Comparison of ENCODE assay signal across 11 cellular contexts in genomic region chr1:109909531-109909930, GRCh38. TPM values are rescaled to one million over a fixed set of nuclear protein-coding genes. Genes with fewer than 3 reads are reported as not detected.
A peak's percentile ranks its signal among the peaks of the same experiment; 100 is the strongest.
DNase-seq lines count a peak whose midpoint lies in the region; ATAC-seq and TF ChIP-seq lines count a peak whose summit lies in the region.
"Had no signal": no experiment of that assay in that cellular context is flagged by ENCODE, and none has a peak within 500 bp of the region (broad histone marks: within the 10 kb centered on the region; RNA-seq: fewer than 3 reads in every experiment).

No MANE protein-coding gene starts in this region.

- no peak for ATAC-seq in GM23338
- no peak for ATAC-seq in central memory CD8-positive, alpha-beta T cell (replicated peaks; ENCODE audit: extremely low read depth, poor library complexity, severe bottlenecking)
- no peak for ATAC-seq in natural killer cell treated with Interleukin-12 subunit alpha and Interleukin-12 subunit beta and Interleukin-15 and Interleukin-18, amount 100 ng/mL, for 72 hours

- no peaks in the 10 kb centered on the region for H3K9me3 Mint-ChIP-seq in CD4-positive, alpha-beta memory T cell
- no peaks in the 10 kb centered on the region for H3K9me3 Mint-ChIP-seq in GM23338
- H3K9me3 Mint-ChIP-seq in central memory CD8-positive, alpha-beta T cell: no peaks in the 10 kb centered on the region
- no peaks in the 10 kb centered on the region for H3K9me3 Mint-ChIP-seq in natural killer cell treated with Interleukin-12 subunit alpha and Interleukin-12 subunit beta and Interleukin-15 and Interleukin-18, amount 100 ng/mL, for 72 hours

- H3K9me2 ChIP-seq in GM23338 (ENCODE audit: insufficient read depth): no peaks in the 10 kb centered on the region

- DNase-seq in CD4-positive, alpha-beta memory T cell: no peak
- DNase-seq in GM23338 (ENCODE audit: low spot score) (no peak), nucleus accumbens (lab: John Stamatoyannopoulos, UW) (no peak), NCI-H82 (lab: John Stamatoyannopoulos, UW) (no peak), DMS 273 (lab: John Stamatoyannopoulos, UW; ENCODE audit: unreplicated experiment) (no peak)
- no peak for DNase-seq in central memory CD8-positive, alpha-beta T cell (ENCODE audit: low spot score in 2 of 2)
- DNase-seq in natural killer cell treated with Interleukin-12 subunit alpha and Interleukin-12 subunit beta and Interleukin-15 and Interleukin-18, amount 100 ng/mL, for 72 hours (ENCODE audit: low spot score): no peak
- DNase-seq: activated CD4-positive, alpha-beta T cell treated with anti-CD3 and anti-CD28 coated beads, Interleukin-2, amount 50 U/mL, for 48 hours; stimulated activated naive CD4-positive, alpha-beta T cell treated with Interleukin-2 at 50 U/mL for 16 hours had no signal

- intact Hi-C loops in CD4-positive, alpha-beta memory T cell (cut with micrococcal nuclease): no loop called here

- 0 out of 2 replicates have a peak, but pooled peaks cover 3% of the 10 kb centered on the region for H3F3A ChIP-seq in GM23338 (replicated peaks; ENCODE audit: low read depth)

- H3K27ac Mint-ChIP-seq in CD4-positive, alpha-beta memory T cell: peak overlapping the region; percentile 91 to 96 (median 94)
- H3K27ac Mint-ChIP-seq in GM23338: no peak overlapping the region
- H3K27ac Mint-ChIP-seq in central memory CD8-positive, alpha-beta T cell (ENCODE audit: low read depth): no peak overlapping the region
- peak overlapping the region in 1 of 2 donors; percentile 69 for H3K27ac Mint-ChIP-seq in natural killer cell treated with Interleukin-12 subunit alpha and Interleukin-12 subunit beta and Interleukin-15 and Interleukin-18, amount 100 ng/mL, for 72 hours

- peaks cover 54 to 82% (median 71%) of the 10 kb centered on the region in 4 donors for H3K4me1 Mint-ChIP-seq in CD4-positive, alpha-beta memory T cell
- peaks cover 38% of the 10 kb centered on the region for H3K4me1 Mint-ChIP-seq in GM23338
- peaks cover 65% of the 10 kb centered on the region for H3K4me1 Mint-ChIP-seq in central memory CD8-positive, alpha-beta T cell
- peaks cover 36 to 53% of the 10 kb centered on the region in 2 donors for H3K4me1 Mint-ChIP-seq in natural killer cell treated with Interleukin-12 subunit alpha and Interleukin-12 subunit beta and Interleukin-15 and Interleukin-18, amount 100 ng/mL, for 72 hours (ENCODE audit: low read depth in 2 of 2)

- no peak overlapping the region for H2AFZ ChIP-seq in GM23338

- no peaks in the 10 kb centered on the region for H3K27me3 ChIP-seq in CD4-positive, alpha-beta memory T cell (ENCODE audit: insufficient read depth, low read length)
- H3K27me3 ChIP-seq in GM23338 (ENCODE audit: insufficient read depth): peaks cover 61% of the 10 kb centered on the region

- peaks cover 0 to 1% of the 10 kb centered on the region in 2 donors for H3K27me3 Mint-ChIP-seq in CD4-positive, alpha-beta memory T cell
- peaks cover 47% of the 10 kb centered on the region for H3K27me3 Mint-ChIP-seq in GM23338 (ENCODE audit: insufficient read depth, low read depth, poor library complexity)
- H3K27me3 Mint-ChIP-seq in central memory CD8-positive, alpha-beta T cell: no peaks in the 10 kb centered on the region
- peaks cover 41 to 55% of the 10 kb centered on the region in 2 donors for H3K27me3 Mint-ChIP-seq in natural killer cell treated with Interleukin-12 subunit alpha and Interleukin-12 subunit beta and Interleukin-15 and Interleukin-18, amount 100 ng/mL, for 72 hours

- H3K36me3 Mint-ChIP-seq in CD4-positive, alpha-beta memory T cell: peaks cover 0 to 17% of the 10 kb centered on the region in 2 donors
- no peaks in the 10 kb centered on the region for H3K36me3 Mint-ChIP-seq in GM23338 (ENCODE audit: low read depth)
- peaks cover 17% of the 10 kb centered on the region for H3K36me3 Mint-ChIP-seq in central memory CD8-positive, alpha-beta T cell (ENCODE audit: insufficient read depth)
- no peaks in the 10 kb centered on the region for H3K36me3 Mint-ChIP-seq in natural killer cell treated with Interleukin-12 subunit alpha and Interleukin-12 subunit beta and Interleukin-15 and Interleukin-18, amount 100 ng/mL, for 72 hours

- CTCF ChIA-PET in CD4-positive, alpha-beta memory T cell (lab: Charles Lee; ENCODE audit: partially characterized antibody): interaction anchor here (1.0 to 8.9 kb wide), 2 partner anchors 118 to 364 kb away, joined by 3 to 64 read pairs; no protein-coding TSS in a partner anchor

- H3K4me1 ChIP-seq in CD4-positive, alpha-beta memory T cell (ENCODE audit: insufficient read depth, low read length): peaks cover 79% of the 10 kb centered on the region
- H3K4me1 ChIP-seq in GM23338 (ENCODE audit: insufficient read depth): peaks cover 23% of the 10 kb centered on the region

- peak overlapping the region; percentile 87 to 95 (median 91) for H3K4me3 Mint-ChIP-seq in CD4-positive, alpha-beta memory T cell
- peak overlapping the region; percentile 82 for H3K4me3 Mint-ChIP-seq in GM23338
- H3K4me3 Mint-ChIP-seq in central memory CD8-positive, alpha-beta T cell: peak overlapping the region; percentile 73
- peak overlapping the region; percentile 82 for H3K4me3 Mint-ChIP-seq in natural killer cell treated with Interleukin-12 subunit alpha and Interleukin-12 subunit beta and Interleukin-15 and Interleukin-18, amount 100 ng/mL, for 72 hours

- no peaks in the 10 kb centered on the region for H4K20me1 ChIP-seq in GM23338 (replicated peaks; ENCODE audit: insufficient read depth)

- no peaks in the 10 kb centered on the region for H3K36me3 ChIP-seq in CD4-positive, alpha-beta memory T cell (ENCODE audit: insufficient read depth, low read length)
- no peaks in the 10 kb centered on the region for H3K36me3 ChIP-seq in GM23338 (ENCODE audit: insufficient read depth)
- H3K36me3 ChIP-seq: neutrophil had no signal

- H3K79me2 ChIP-seq in GM23338 (replicated peaks; ENCODE audit: insufficient read depth): no peaks in the 10 kb centered on the region

- H3K27ac ChIP-seq in CD4-positive, alpha-beta memory T cell (ENCODE audit: low read depth, low read length): no peak overlapping the region
- H3K27ac ChIP-seq in GM23338 (ENCODE audit: low read depth): no peak overlapping the region
- H3K27ac ChIP-seq: epithelial cell of prostate had no signal

- TF ChIP-seq CTCF in GM23338 (conservative IDR thresholded peaks at IDR 0.05; ENCODE audit: low read depth in 2 of 2): no peak

- H3K9me3 ChIP-seq in CD4-positive, alpha-beta memory T cell (ENCODE audit: control insufficient read depth in 1 of 2, low read length in 2 of 2): no peaks in the 10 kb centered on the region
- H3K9me3 ChIP-seq: neutrophil had no signal

- H3K4me3 ChIP-seq in CD4-positive, alpha-beta memory T cell (ENCODE audit: low read length in 2 of 2): peak overlapping the region in 1 of 2 donors; percentile 17
- H3K4me3 ChIP-seq in GM23338: peak overlapping the region; percentile 72; the same call in 1 of the 2 replicates

- POLR2A ChIA-PET in CD4-positive, alpha-beta memory T cell (lab: Charles Lee; ENCODE audit: partially characterized antibody): interaction anchor here (1.0 kb wide), 1 partner anchor 75 kb away, joined by 4 read pairs; the partner anchor contains the start of gene AHCYL1

- 0 out of 2 replicates have a peak overlapping the region, but pooled peaks have one; percentile 93 for H3K4me2 ChIP-seq in GM23338

TF ChIP-seq in GM23338, 12 proteins besides CTCF, POLR2A, EP300 and RAD21 (continues in another document):
- no peak for TF ChIP-seq JUNB (IDR thresholded peaks at IDR 0.05; ENCODE audit: unreplicated experiment)
- no peak for TF ChIP-seq POLR2AphosphoS5 (IDR thresholded peaks at IDR 0.05; ENCODE audit: low read depth)
- no peak for TF ChIP-seq ZNF331 (CRISPR knock-in tag; IDR thresholded peaks at IDR 0.05; ENCODE audit: low read depth)

RNA-seq across cellular contexts. Expression of gene CSF1, which starts 1.1 kb away (rescaled TPM):
- 10 to 100 TPM; 10.3 to 13.9 TPM for total RNA-seq in CD4-positive, alpha-beta memory T cell
- 10 to 100 TPM in 1 of 2 donors, 1 to 10 TPM in 1; 5.0 to 12.5 TPM for polyA plus RNA-seq in CD4-positive, alpha-beta memory T cell
- total RNA-seq in GM23338 (2014; rRNA removed; shearing (Covaris generic)): 3.5 and 6.3 TPM in 2 replicates
- polyA plus RNA-seq in GM23338 (2016; fragmentation: Nextera tagmentation; extraction: Ambion mirVana): 1.1 and 1.4 TPM in 2 replicates
- total RNA-seq in natural killer cell treated with Interleukin-12 subunit alpha and Interleukin-12 subunit beta and Interleukin-15 and Interleukin-18, amount 100 ng/mL, for 72 hours: 10 to 100 TPM in 1 of 2 donors, 1 to 10 TPM in 1; 5.6 to 24.1 TPM

Comparison
In these comparisons a context has a peak if more than half of its experiments do, and no peak if none do; other contexts are left out.
1. H3K27ac Mint-ChIP-seq: peak in CD4-positive, alpha-beta memory T cell (7 of 7); none in GM23338 (single experiment) and central memory CD8-positive, alpha-beta T cell (single experiment).
2. Peak in every context shown above with its lines, with median percentiles within 50 percentile points of each other: H3K4me3 Mint-ChIP-seq.